9 cellular contexts compared by ENCODE assay signal in genomic region chr1:36369061-36369470, GRCh38. TPM values are rescaled to one million over a fixed set of nuclear protein-coding genes. Genes with fewer than 3 reads are reported as not detected.
DNase-seq lines count a peak whose midpoint lies in the region; ATAC-seq, FAIRE-seq and TF ChIP-seq lines count a peak whose summit lies in the region.
"Had no signal": no experiment of that assay in that cellular context is flagged by ENCODE, and none has a peak within 500 bp of the region (broad histone marks: within the 10 kb centered on the region; RNA-seq: fewer than 3 reads in every experiment).

No MANE protein-coding gene starts in this region.

- H4K91ac ChIP-seq in IMR-90 (ENCODE audit: insufficient read depth, low read depth, low read length), result no peak overlapping the region

- no CpG with 5 or more reads among the region's 2 CpGs for WGBS in IMR-90 (ENCODE audit: extremely low coverage in 2 of 2, insufficient read length in 1 of 2), 2 experiments

- H2AFZ ChIP-seq in IMR-90 (replicated peaks; ENCODE audit: low read length, poor library complexity), result no peak overlapping the region

- peaks cover 33 to 79% (median 65%) of the 10 kb centered on the region in 4 donors for H3K4me1 Mint-ChIP-seq in naive thymus-derived CD8-positive, alpha-beta T cell

- no peaks in the 10 kb centered on the region for H3K27me3 Mint-ChIP-seq in naive thymus-derived CD8-positive, alpha-beta T cell

- H2AK9ac ChIP-seq in IMR-90 (replicated peaks; ENCODE audit: low read depth, low read length, poor library complexity), result peak overlapping the region; percentile 65

- no peak for FAIRE-seq in D721Med (lab: Jason Lieb, UNC)
- FAIRE-seq: TTC549 had no signal

- no peak overlapping the region for H3K18ac ChIP-seq in IMR-90 (ENCODE audit: low read depth, low read length)

- H3K27me3 ChIP-seq in IMR-90 (ENCODE audit: control insufficient read depth, insufficient read depth, low read length), result no peaks in the 10 kb centered on the region

- H3K4me3 Mint-ChIP-seq in naive thymus-derived CD8-positive, alpha-beta T cell, result peak overlapping the region in 5 of 10 donors; percentile 15 to 46 (median 37)

- peak; percentile 74 for TF ChIP-seq RAD21 in IMR-90 (IDR thresholded peaks at IDR 0.05; ENCODE audit: low read length)

- peaks cover 6 to 77% of the 10 kb centered on the region in 2 experiments; a peak in 3 of 4 replicates for H3K79me1 ChIP-seq in IMR-90 (ENCODE audit: low read depth in 1 of 2, low read length in 2 of 2)

- CTCF ChIA-PET in IMR-90 (lab: Yijun Ruan, JAX), result interaction anchor here (0.6 to 2.3 kb wide), 8 partner anchors 8 to 50 kb away, joined by 3 to 15 read pairs (median 4); partner anchors contain the start of gene LSM10

- peak; percentile 56 for ATAC-seq in IMR-90 (ENCODE audit: low read depth)
- peak; percentile 41 to 45 for ATAC-seq in naive thymus-derived CD8-positive, alpha-beta T cell
- ATAC-seq in stimulated activated naive CD8-positive, alpha-beta T cell treated with anti-CD3 and anti-CD28 coated beads, Interleukin-15, Interleukin-2, amounts not matched to agents 100 U/mL and 50 U/mL, for 24 hours, result peak; percentile 8
- no peak for ATAC-seq in GM21381 (IDR thresholded peaks at IDR 0.05; ENCODE audit: unreplicated experiment)

- no peak overlapping the region for H3K9ac ChIP-seq in IMR-90 (ENCODE audit: low read depth, low read length)

- POLR2A ChIA-PET in IMR-90 (lab: Charles Lee; ENCODE audit: unreplicated experiment), result interaction anchor here (0.6 to 1.0 kb wide), 3 partner anchors 17 to 46 kb away, joined by 3 to 4 read pairs (median 3); partner anchors contain the start of gene EVA1B
- POLR2A ChIA-PET in naive thymus-derived CD8-positive, alpha-beta T cell (lab: Charles Lee), result interaction anchor here (0.6 to 5.8 kb wide), 11 partner anchors 18 to 220 kb away, joined by 3 to 59 read pairs (median 4); partner anchors contain the start of genes EVA1B, LSM10, SH3D21 and TRAPPC3

- H3K9me1 ChIP-seq in IMR-90 (ENCODE audit: insufficient read depth, low read length), result peaks cover 20% of the 10 kb centered on the region

- no peak overlapping the region for H4K5ac ChIP-seq in IMR-90 (ENCODE audit: low read depth, low read length)

- peak overlapping the region; percentile 37; the same call in 1 of the 2 replicates for H3K23ac ChIP-seq in IMR-90 (ENCODE audit: low read depth, low read length)

- peak overlapping the region; percentile 74 to 98 (median 88) for H3K27ac Mint-ChIP-seq in naive thymus-derived CD8-positive, alpha-beta T cell

- H4K8ac ChIP-seq in IMR-90 (ENCODE audit: low read depth in 2 of 2, low read length in 2 of 2), result no peak overlapping the region

- no peak overlapping the region for H3K4me3 ChIP-seq in IMR-90 (ENCODE audit: insufficient read depth, low read depth, low read length)
- no peak overlapping the region for H3K4me3 ChIP-seq in epithelial cell of proximal tubule (ENCODE audit: low read depth, low read length)

- no peaks in the 10 kb centered on the region for H3K9me3 ChIP-seq in IMR-90 (ENCODE audit: control insufficient read depth, insufficient read depth, low read length)

- peak; percentile 91 for DNase-seq in D721Med (ENCODE audit: insufficient read length, low spot score)
- DNase-seq in IMR-90, result peak; percentile 60
- DNase-seq in OCI-M1 (lab: John Stamatoyannopoulos, UW), result peak; percentile 83
- peak; percentile 85 for DNase-seq in activated T-cell treated with anti-CD3 and anti-CD28 coated beads for 1 hour (ENCODE audit: low read depth)
- no peak for DNase-seq in epithelial cell of proximal tubule (ENCODE audit: low read depth)
- DNase-seq in naive thymus-derived CD8-positive, alpha-beta T cell, result peak; percentile 72 to 91 (median 83)
- peak; percentile 91 for DNase-seq in stimulated activated naive CD8-positive, alpha-beta T cell treated with anti-CD3 and anti-CD28 coated beads, Interleukin-15, Interleukin-2, amounts not matched to agents 100 U/mL and 50 U/mL, for 24 hours

- TF ChIP-seq POLR2A in IMR-90 (IDR thresholded peaks at IDR 0.05; ENCODE audit: low read depth, low read length), result no peak

- H2BK20ac ChIP-seq in IMR-90 (ENCODE audit: low read depth, low read length), result no peak overlapping the region

- peaks cover 17% of the 10 kb centered on the region for H4K20me1 ChIP-seq in IMR-90 (ENCODE audit: insufficient read depth, low read length)

- H3K14ac ChIP-seq in IMR-90 (replicated peaks; ENCODE audit: low read depth, low read length), result 0 out of 2 replicates have a peak overlapping the region, but pooled peaks have one; percentile 10

- H3K36me3 Mint-ChIP-seq in naive thymus-derived CD8-positive, alpha-beta T cell, result no peaks in the 10 kb centered on the region

- TF ChIP-seq CTCF in D721Med (IDR thresholded peaks at IDR 0.05; ENCODE audit: insufficient read depth, missing control alignments) (peak; percentile 81), IMR-90 (conservative IDR thresholded peaks at IDR 0.05; ENCODE audit: low read depth, low read length) (peak; percentile 90), epithelial cell of proximal tubule (conservative IDR thresholded peaks at IDR 0.05; ENCODE audit: low read depth, low read length) (peak; percentile 84)

- H3K27ac ChIP-seq in IMR-90 (ENCODE audit: insufficient read depth, low read length), result 0 out of 2 replicates have a peak overlapping the region, but pooled peaks have one; percentile 4

- H2BK120ac ChIP-seq in IMR-90 (ENCODE audit: low read depth, low read length), result peak overlapping the region; percentile 53

- peak overlapping the region; percentile 77 for H2AK5ac ChIP-seq in IMR-90 (ENCODE audit: low read depth, low read length)

- H3K36me3 ChIP-seq in IMR-90 (ENCODE audit: control insufficient read depth, insufficient read depth, low read length), result peaks cover 11% of the 10 kb centered on the region

- no TSS peak for BruUV-seq in IMR-90 (replicated peaks; lab: Mats Ljungman, UMichigan)

- in situ Hi-C loops in IMR-90 (cut with MboI; ENCODE audit: low sequenced_read_pairs), result no loop called here

- H3K56ac ChIP-seq in IMR-90 (ENCODE audit: extremely low read depth, insufficient read depth, low read length), result no peak overlapping the region

- H2BK15ac ChIP-seq in IMR-90 (ENCODE audit: low read depth, low read length), result 0 out of 3 replicates have a peak overlapping the region, but pooled peaks have one; percentile 7

- dilution Hi-C loops in IMR-90 (cut with HindIII; ENCODE audit: low sequenced_read_pairs, unreplicated experiment), result no loop called here

- H3K9me3 Mint-ChIP-seq in naive thymus-derived CD8-positive, alpha-beta T cell, result no peaks in the 10 kb centered on the region

- intact Hi-C loops in IMR-90 (cut with micrococcal nuclease), result loop anchor here (1.0 to 5.0 kb wide), 4 partner anchors 16 to 270 kb away; partner anchors contain the start of gene EVA1B

- H2BK5ac ChIP-seq in IMR-90 (ENCODE audit: low read depth, low read length, poor library complexity, severe bottlenecking), result no peak overlapping the region

- peak overlapping the region; percentile 82; the same call in 1 of the 2 replicates for H3K4ac ChIP-seq in IMR-90 (ENCODE audit: low read depth, low read length)

- H3K4me2 ChIP-seq in IMR-90 (ENCODE audit: low read depth, low read length), result no peak overlapping the region

- peaks cover 27% of the 10 kb centered on the region for H3K4me1 ChIP-seq in IMR-90 (ENCODE audit: control insufficient read depth, insufficient read depth, low read length)

TF ChIP-seq in IMR-90, 13 proteins besides CTCF, POLR2A, EP300 and RAD21:
- TF ChIP-seq USF2 (IDR thresholded peaks at IDR 0.05; ENCODE audit: low read depth, low read length), result no peak
- peak; percentile 70; the same call in 1 of the 2 replicates for TF ChIP-seq MAZ (IDR thresholded peaks at IDR 0.05; ENCODE audit: borderline replicate concordance, low read depth, low read length)
- peak; percentile 87 for TF ChIP-seq SMC3 (IDR thresholded peaks at IDR 0.05; ENCODE audit: low read depth, low read length)

RNA-seq across cellular contexts. Expression of gene STK40, which starts 16.7 kb away (rescaled TPM):
- total RNA-seq in IMR-90 (2012; rRNA removed) (13.9 and 16.0 TPM in 2 replicates), epithelial cell of proximal tubule (17.6 and 38.5 TPM in 2 replicates)
- 29.9 and 30.6 TPM in 2 replicates for polyA plus RNA-seq in IMR-90 (2012; rRNA removed)
- polyA plus RNA-seq in IMR-90 (2012; cell fraction: cytosol; rRNA removed), result 19.7 and 29.3 TPM in 2 replicates
- 49.8 and 78.6 TPM in 2 replicates for polyA plus RNA-seq in IMR-90 (2012; cell fraction: nucleus; rRNA removed; ENCODE audit: low replicate concordance)
- total RNA-seq in naive thymus-derived CD8-positive, alpha-beta T cell, result 10 to 100 TPM; 46.2 to 47.8 TPM
- 10 to 100 TPM; 21.6 to 31.7 (median 23.6) TPM for polyA plus RNA-seq in naive thymus-derived CD8-positive, alpha-beta T cell

RNA-seq across cellular contexts. Expression of gene LSM10, which starts 28.6 kb away (rescaled TPM):
- total RNA-seq in IMR-90 (2012; rRNA removed) (10.3 and 11.7 TPM in 2 replicates), epithelial cell of proximal tubule (18.2 and 52.8 TPM in 2 replicates)
- polyA plus RNA-seq in IMR-90 (2012; rRNA removed), result 78.9 and 94.1 TPM in 2 replicates
- 66.7 and 93.2 TPM in 2 replicates for polyA plus RNA-seq in IMR-90 (2012; cell fraction: cytosol; rRNA removed)
- polyA plus RNA-seq in IMR-90 (2012; cell fraction: nucleus; rRNA removed; ENCODE audit: low replicate concordance), result 24.5 and 29.7 TPM in 2 replicates
- 10 to 100 TPM; 40.8 to 47.1 TPM for total RNA-seq in naive thymus-derived CD8-positive, alpha-beta T cell
- 100 to 1,000 TPM; 118 to 122 (median 121) TPM for polyA plus RNA-seq in naive thymus-derived CD8-positive, alpha-beta T cell

RNA-seq across cellular contexts. Expression of gene EVA1B, which starts 45.6 kb away (rescaled TPM):
- total RNA-seq in IMR-90 (2012; rRNA removed), result 49.8 and 63.3 TPM in 2 replicates
- polyA plus RNA-seq in IMR-90 (2012; rRNA removed), result 64.6 and 147 TPM in 2 replicates
- 167 and 245 TPM in 2 replicates for polyA plus RNA-seq in IMR-90 (2012; cell fraction: cytosol; rRNA removed)
- polyA plus RNA-seq in IMR-90 (2012; cell fraction: nucleus; rRNA removed; ENCODE audit: low replicate concordance), result 42.8 and 99.5 TPM in 2 replicates
- 179 and 259 TPM in 2 replicates for total RNA-seq in epithelial cell of proximal tubule
- 1 to 10 TPM; 1.2 to 1.6 TPM for total RNA-seq in naive thymus-derived CD8-positive, alpha-beta T cell
- 1 to 10 TPM in 1 of 3 donors, under 1 TPM in 2; 0.16 to 2.4 (median 0.43) TPM for polyA plus RNA-seq in naive thymus-derived CD8-positive, alpha-beta T cell

Comparison
In these comparisons a context has a peak if more than half of its experiments do, and no peak if none do; other contexts are left out.
1. RNA of gene EVA1B, which starts 45.6 kb away (total RNA-seq): 179 to 259 TPM in epithelial cell of proximal tubule and 49.8 to 63.3 TPM in IMR-90; 1.2 to 1.6 TPM in naive thymus-derived CD8-positive, alpha-beta T cell; every median in the first group is over 10 times any median in the second.
2. Peak in every context shown above with its lines, with median percentiles within 50 percentile points of each other: CTCF ChIP-seq.